In the genomic region with DNA sequence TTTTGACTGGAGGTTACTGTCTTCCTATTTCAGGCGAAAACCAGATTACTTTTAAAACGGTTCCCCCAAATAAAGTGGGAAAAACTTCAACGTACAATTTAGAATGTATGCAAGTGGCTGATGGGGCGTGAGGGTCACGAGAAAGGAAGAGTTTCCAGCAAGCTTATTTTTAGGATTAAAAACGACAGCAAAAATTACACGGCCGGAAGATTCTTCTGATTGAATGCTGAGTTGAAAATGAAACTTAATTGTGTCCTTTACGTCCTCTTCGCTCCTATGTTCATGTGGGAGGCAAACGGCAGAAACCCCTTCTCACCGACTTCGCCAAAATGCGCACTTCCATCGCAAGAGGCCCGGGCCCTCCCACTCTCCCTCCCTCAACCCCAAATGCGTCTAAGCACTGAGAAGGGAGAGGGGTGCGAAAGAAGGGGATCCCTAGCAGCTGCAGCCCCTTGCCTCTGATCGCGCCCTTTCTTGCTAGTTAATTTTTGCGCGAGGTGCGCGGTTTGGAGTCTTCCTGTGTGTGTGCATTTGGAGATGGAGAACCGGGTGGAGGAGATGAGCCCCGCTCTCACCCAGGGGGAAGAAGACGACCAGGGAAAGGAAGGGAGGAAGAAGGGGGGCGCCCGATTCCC, we compare ENCODE assay signal across 8 cellular contexts. TPM values are rescaled to one million over a fixed set of nuclear protein-coding genes. Genes with fewer than 3 reads are reported as not detected.
A peak's percentile ranks its signal among the peaks of the same experiment; 100 is the strongest.
DNase-seq lines count a peak whose midpoint lies in the region; ATAC-seq and TF ChIP-seq lines count a peak whose summit lies in the region.

No MANE protein-coding gene starts in this region.

- TF ChIP-seq POLR2A in right lobe of liver (IDR thresholded peaks at IDR 0.05): no peak

- intact Hi-C loops in colonic mucosa (cut with DNase I): no loop called here
- intact Hi-C loops in right lobe of liver (cut with DNase I): no loop called here

- H3K36me3 ChIP-seq in colonic mucosa (no peaks in the 10 kb centered on the region), right lobe of liver (no peaks in the 10 kb centered on the region)

- H3K27me3 ChIP-seq in colonic mucosa (no peaks in the 10 kb centered on the region), right lobe of liver (no peaks in the 10 kb centered on the region)

- H3K4me1 ChIP-seq in colonic mucosa (peaks cover 5% of the 10 kb centered on the region), right lobe of liver (peaks cover 0 to 13% (median 5%) of the 10 kb centered on the region in 4 donors)

- TF ChIP-seq CTCF in colonic mucosa (IDR thresholded peaks at IDR 0.05): no peak
- TF ChIP-seq CTCF in right lobe of liver (IDR thresholded peaks at IDR 0.05): no peak

- H3K4me3 ChIP-seq in colonic mucosa (peak overlapping the region; percentile 92), right lobe of liver (peak overlapping the region; percentile 76 to 84 (median 83))

- WGBS in right lobe of liver (ENCODE audit: insufficient coverage, low coverage, low lambda C conversion rate, missing lambda C conversion rate): under 1% methylated on average over 21 of the region's 29 CpGs

- H3K9me3 ChIP-seq in colonic mucosa: no peaks in the 10 kb centered on the region
- H3K9me3 ChIP-seq in right lobe of liver: no peaks in the 10 kb centered on the region

- peak overlapping the region; percentile 95 to 97 for H3K9ac ChIP-seq in colonic mucosa (ENCODE audit: low read depth in 2 of 2, low read length in 2 of 2)

- peak; percentile 9 for DNase-seq in DMS53 treated with DMSO at 0.1 percent for 48 hours (lab: John Stamatoyannopoulos, UW; ENCODE audit: unreplicated experiment)
- peak; percentile 52 for DNase-seq in MV-4-11 (lab: John Stamatoyannopoulos, UW)
- peak; percentile 69 for DNase-seq in activated CD4-positive, alpha-beta T cell treated with anti-CD3 and anti-CD28 coated beads for 48 hours
- DNase-seq in colonic mucosa: peak; percentile 40
- DNase-seq in right lobe of liver: peak in 2 of 3 donors; percentile 43 to 55
- DNase-seq in stimulated activated CD4-positive, alpha-beta T cell treated with anti-CD3 and anti-CD28 coated beads, Interleukin-4, amount 100 ng/mL, for 1 hour: peak; percentile 63
- DNase-seq in SHP77 treated with DMSO at 0.1 percent for 48 hours (lab: John Stamatoyannopoulos, UW): no peak

- H3K27ac ChIP-seq in colonic mucosa (peak overlapping the region; percentile 92), right lobe of liver (peak overlapping the region; percentile 87 to 92 (median 89))

- ATAC-seq in GM21825 (IDR thresholded peaks at IDR 0.05; ENCODE audit: unreplicated experiment) (peak; percentile 10), right lobe of liver (peak; percentile 5 to 25 (median 22))

RNA-seq across cellular contexts. Expression of a gene that starts 0.6 kb away (rescaled TPM):
- total RNA-seq in colonic mucosa: 100 to 1,000 TPM in 1 of 2 donors, 10 to 100 TPM in 1; 68.1 to 101 TPM
- total RNA-seq in right lobe of liver: 10 to 100 TPM; 19.5 to 42.3 (median 26.5) TPM
